ENCODE assay signal across 1 cellular context in the genomic region with DNA sequence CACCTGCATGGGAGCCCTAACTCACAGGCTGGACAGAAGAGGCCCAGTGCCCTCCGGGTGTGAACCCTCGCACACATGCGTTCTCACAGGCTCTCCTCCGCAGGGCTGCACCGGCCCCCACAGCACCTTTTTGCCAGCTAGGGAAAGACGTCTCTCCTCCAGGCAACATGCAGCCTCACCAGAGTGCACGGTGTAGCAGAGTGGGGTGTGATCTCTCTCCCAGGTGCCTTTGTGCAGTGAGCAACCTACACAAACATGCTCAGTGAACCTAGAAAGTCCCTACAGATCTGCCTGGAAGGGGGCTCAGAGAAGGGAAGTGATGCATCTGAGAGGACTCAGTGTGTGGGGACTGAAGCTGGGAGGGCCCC.
A peak's percentile ranks its signal among the peaks of the same experiment; 100 is the strongest.
TF ChIP-seq lines count a peak whose summit lies in the region.

No MANE protein-coding gene starts in this region.

TF ChIP-seq in HepG2, 621 proteins besides CTCF, POLR2A, EP300 and RAD21:
- TF ChIP-seq ZNF160 (CRISPR knock-in tag; IDR thresholded peaks at IDR 0.05) (no peak), MTF2 (CRISPR knock-in tag; IDR thresholded peaks at IDR 0.05; ENCODE audit: borderline replicate concordance) (no peak), RFXAP (CRISPR knock-in tag; IDR thresholded peaks at IDR 0.05; ENCODE audit: borderline replicate concordance) (no peak), RFX1 (IDR thresholded peaks at IDR 0.05) (no peak), ZNF501 (CRISPR knock-in tag; IDR thresholded peaks at IDR 0.05) (0 out of 2 replicates have a peak, but pooled peaks have one; percentile 28), ETV5 (CRISPR knock-in tag; IDR thresholded peaks at IDR 0.05; ENCODE audit: borderline replicate concordance) (no peak), ZNF224 (CRISPR knock-in tag; IDR thresholded peaks at IDR 0.05) (no peak), MIXL1 (CRISPR knock-in tag; IDR thresholded peaks at IDR 0.05) (no peak), ZNF883 (CRISPR knock-in tag; IDR thresholded peaks at IDR 0.05; ENCODE audit: not compliant biosample characterization) (peak; percentile 49), SALL2 (CRISPR knock-in tag; IDR thresholded peaks at IDR 0.05) (no peak), KDM6A (CRISPR knock-in tag; IDR thresholded peaks at IDR 0.05; ENCODE audit: low read depth) (no peak), ZNF205 (CRISPR knock-in tag; IDR thresholded peaks at IDR 0.05) (peak; percentile 92), NFKBIZ (CRISPR knock-in tag; IDR thresholded peaks at IDR 0.05) (no peak)
- TF ChIP-seq, protein P1, sequence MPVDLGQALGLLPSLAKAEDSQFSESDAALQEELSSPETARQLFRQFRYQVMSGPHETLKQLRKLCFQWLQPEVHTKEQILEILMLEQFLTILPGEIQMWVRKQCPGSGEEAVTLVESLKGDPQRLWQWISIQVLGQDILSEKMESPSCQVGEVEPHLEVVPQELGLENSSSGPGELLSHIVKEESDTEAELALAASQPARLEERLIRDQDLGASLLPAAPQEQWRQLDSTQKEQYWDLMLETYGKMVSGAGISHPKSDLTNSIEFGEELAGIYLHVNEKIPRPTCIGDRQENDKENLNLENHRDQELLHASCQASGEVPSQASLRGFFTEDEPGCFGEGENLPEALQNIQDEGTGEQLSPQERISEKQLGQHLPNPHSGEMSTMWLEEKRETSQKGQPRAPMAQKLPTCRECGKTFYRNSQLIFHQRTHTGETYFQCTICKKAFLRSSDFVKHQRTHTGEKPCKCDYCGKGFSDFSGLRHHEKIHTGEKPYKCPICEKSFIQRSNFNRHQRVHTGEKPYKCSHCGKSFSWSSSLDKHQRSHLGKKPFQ (CRISPR knock-in tag; IDR thresholded peaks at IDR 0.05; ENCODE audit: insufficient replicate concordance): peak; percentile 55
- TF ChIP-seq, protein P2, sequence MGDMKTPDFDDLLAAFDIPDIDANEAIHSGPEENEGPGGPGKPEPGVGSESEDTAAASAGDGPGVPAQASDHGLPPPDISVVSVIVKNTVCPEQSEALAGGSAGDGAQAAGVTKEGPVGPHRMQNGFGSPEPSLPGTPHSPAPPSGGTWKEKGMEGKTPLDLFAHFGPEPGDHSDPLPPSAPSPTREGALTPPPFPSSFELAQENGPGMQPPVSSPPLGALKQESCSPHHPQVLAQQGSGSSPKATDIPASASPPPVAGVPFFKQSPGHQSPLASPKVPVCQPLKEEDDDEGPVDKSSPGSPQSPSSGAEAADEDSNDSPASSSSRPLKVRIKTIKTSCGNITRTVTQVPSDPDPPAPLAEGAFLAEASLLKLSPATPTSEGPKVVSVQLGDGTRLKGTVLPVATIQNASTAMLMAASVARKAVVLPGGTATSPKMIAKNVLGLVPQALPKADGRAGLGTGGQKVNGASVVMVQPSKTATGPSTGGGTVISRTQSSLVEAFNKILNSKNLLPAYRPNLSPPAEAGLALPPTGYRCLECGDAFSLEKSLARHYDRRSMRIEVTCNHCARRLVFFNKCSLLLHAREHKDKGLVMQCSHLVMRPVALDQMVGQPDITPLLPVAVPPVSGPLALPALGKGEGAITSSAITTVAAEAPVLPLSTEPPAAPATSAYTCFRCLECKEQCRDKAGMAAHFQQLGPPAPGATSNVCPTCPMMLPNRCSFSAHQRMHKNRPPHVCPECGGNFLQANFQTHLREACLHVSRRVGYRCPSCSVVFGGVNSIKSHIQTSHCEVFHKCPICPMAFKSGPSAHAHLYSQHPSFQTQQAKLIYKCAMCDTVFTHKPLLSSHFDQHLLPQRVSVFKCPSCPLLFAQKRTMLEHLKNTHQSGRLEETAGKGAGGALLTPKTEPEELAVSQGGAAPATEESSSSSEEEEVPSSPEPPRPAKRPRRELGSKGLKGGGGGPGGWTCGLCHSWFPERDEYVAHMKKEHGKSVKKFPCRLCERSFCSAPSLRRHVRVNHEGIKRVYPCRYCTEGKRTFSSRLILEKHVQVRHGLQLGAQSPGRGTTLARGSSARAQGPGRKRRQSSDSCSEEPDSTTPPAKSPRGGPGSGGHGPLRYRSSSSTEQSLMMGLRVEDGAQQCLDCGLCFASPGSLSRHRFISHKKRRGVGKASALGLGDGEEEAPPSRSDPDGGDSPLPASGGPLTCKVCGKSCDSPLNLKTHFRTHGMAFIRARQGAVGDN (CRISPR knock-in tag; IDR thresholded peaks at IDR 0.05): 0 out of 2 replicates have a peak, but pooled peaks have one; percentile 8
